Comparison of ENCODE assay signal across 8 cellular contexts in genomic region chr20:10536531-10536930, GRCh38.
DNase-seq lines count a peak whose midpoint lies in the region; ATAC-seq and TF ChIP-seq lines count a peak whose summit lies in the region.

No MANE protein-coding gene starts in this region.

- no peak overlapping the region for H2BK5ac ChIP-seq in IMR-90 (ENCODE audit: low read depth, low read length, poor library complexity, severe bottlenecking)

- dilution Hi-C loops in IMR-90 (cut with HindIII; ENCODE audit: low sequenced_read_pairs, unreplicated experiment) = no loop called here

- peak overlapping the region in 1 of 2 experiments; percentile 31; a peak in 1 of 4 replicates for H4K8ac ChIP-seq in IMR-90 (ENCODE audit: low read depth in 2 of 2, low read length in 2 of 2)

- intact Hi-C loops in IMR-90 (cut with micrococcal nuclease) = loop anchor here (1.0 to 2.0 kb wide), 3 partner anchors 68 to 558 kb away; partner anchors contain the start of genes MKKS and SLX4IP

- no peaks in the 10 kb centered on the region for H3K27me3 ChIP-seq in IMR-90 (ENCODE audit: control insufficient read depth, insufficient read depth, low read length)
- no peaks in the 10 kb centered on the region for H3K27me3 ChIP-seq in liver (ENCODE audit: control insufficient read depth in 4 of 4, insufficient read depth in 4 of 4, low read length in 3 of 4)

- H3K9me1 ChIP-seq in IMR-90 (ENCODE audit: insufficient read depth, low read length) = peaks cover 11% of the 10 kb centered on the region

- TF ChIP-seq RAD21 in IMR-90 (IDR thresholded peaks at IDR 0.05; ENCODE audit: low read length) (peak; percentile 62), liver (IDR thresholded peaks at IDR 0.05) (peak; percentile 82 to 90)

- H3K18ac ChIP-seq in IMR-90 (ENCODE audit: low read depth, low read length) = no peak overlapping the region

- H2AFZ ChIP-seq in IMR-90 (replicated peaks; ENCODE audit: low read length, poor library complexity) = no peak overlapping the region

- no peaks in the 10 kb centered on the region for H4K20me1 ChIP-seq in IMR-90 (ENCODE audit: insufficient read depth, low read length)

- no peak overlapping the region for H4K5ac ChIP-seq in IMR-90 (ENCODE audit: low read depth, low read length)

- POLR2A ChIA-PET in IMR-90 (lab: Charles Lee; ENCODE audit: unreplicated experiment) = no interaction called here

- peak; percentile 60 for TF ChIP-seq CTCF in IMR-90 (conservative IDR thresholded peaks at IDR 0.05; ENCODE audit: low read depth, low read length)
- peak; percentile 55 for TF ChIP-seq CTCF in liver (IDR thresholded peaks at IDR 0.05; ENCODE audit: low read depth, low read length, missing input control)

- H3K4me3 ChIP-seq in IMR-90 (ENCODE audit: insufficient read depth, low read depth, low read length) (no peak overlapping the region), liver (ENCODE audit: low read depth in 1 of 3, low read length in 3 of 3) (no peak overlapping the region)

- H3K27ac ChIP-seq in IMR-90 (ENCODE audit: insufficient read depth, low read length) (peak overlapping the region; percentile 4; the same call in 1 of the 2 replicates), liver (ENCODE audit: low read depth in 1 of 2, low read length in 2 of 2) (no peak overlapping the region), substantia nigra (ENCODE audit: low read depth, low read length, poor library complexity, severe bottlenecking) (no peak overlapping the region)

- H2BK15ac ChIP-seq in IMR-90 (ENCODE audit: low read depth, low read length) = no peak overlapping the region

- ATAC-seq in IMR-90 (ENCODE audit: low read depth) (peak; percentile 31), GM18519 (IDR thresholded peaks at IDR 0.05; ENCODE audit: low FRiP score, unreplicated experiment) (no peak), HG03108 (IDR thresholded peaks at IDR 0.05; ENCODE audit: unreplicated experiment) (no peak)

- H3K9me3 ChIP-seq in IMR-90 (ENCODE audit: control insufficient read depth, insufficient read depth, low read length) = no peaks in the 10 kb centered on the region
- H3K9me3 ChIP-seq in liver (ENCODE audit: control insufficient read depth in 4 of 4, low read length in 3 of 4) = no peaks in the 10 kb centered on the region

- peak overlapping the region; percentile 75 for H3K4me2 ChIP-seq in IMR-90 (ENCODE audit: low read depth, low read length)

- TF ChIP-seq POLR2A in IMR-90 (IDR thresholded peaks at IDR 0.05; ENCODE audit: low read depth, low read length) = no peak

- H3K4me1 ChIP-seq in IMR-90 (ENCODE audit: control insufficient read depth, insufficient read depth, low read length) (peaks cover 17% of the 10 kb centered on the region), liver (ENCODE audit: control insufficient read depth in 4 of 4, insufficient read depth in 4 of 4, low read length in 3 of 4) (peaks cover 0 to 9% (median 3%) of the 10 kb centered on the region in 4 donors)

- DNase-seq in DMS79 (lab: John Stamatoyannopoulos, UW) = peak; percentile 11
- DNase-seq in IMR-90 = peak; percentile 68
- DNase-seq in activated CD4-positive, alpha-beta T cell treated with anti-CD3 and anti-CD28 coated beads, Interleukin-2, amount 50 U/mL, for 4 hours = peak; percentile 5 to 6
- DNase-seq in HPDE6-E6E7 (ENCODE audit: extremely low spot score) = no peak
- DNase-seq in substantia nigra (lab: John Stamatoyannopoulos, UW) = no peak

- no peak overlapping the region for H3K4ac ChIP-seq in IMR-90 (ENCODE audit: low read depth, low read length)

- in situ Hi-C loops in IMR-90 (cut with MboI; ENCODE audit: low sequenced_read_pairs) = loop anchor here (25.0 kb wide), 1 partner anchor 549 kb away; no protein-coding TSS in a partner anchor

- H4K91ac ChIP-seq in IMR-90 (ENCODE audit: insufficient read depth, low read depth, low read length) = no peak overlapping the region

- CTCF ChIA-PET in IMR-90 (lab: Yijun Ruan, JAX) = interaction anchor here (0.6 to 1.3 kb wide), 3 partner anchors 10 to 824 kb away, joined by 3 read pairs; no protein-coding TSS in a partner anchor

- H3K23ac ChIP-seq in IMR-90 (ENCODE audit: low read depth, low read length) = no peak overlapping the region

- WGBS in IMR-90 (ENCODE audit: extremely low coverage in 2 of 2, insufficient read length in 1 of 2), 2 experiments = no CpG with 5 or more reads among the region's 4 CpGs
- 13% methylated on average over 4 of the region's 4 CpGs for WGBS in liver

- H2BK120ac ChIP-seq in IMR-90 (ENCODE audit: low read depth, low read length) = peak overlapping the region; percentile 4; the same call in 1 of the 2 replicates

- 0 out of 2 replicates have a peak overlapping the region, but pooled peaks have one; percentile 27 for H2BK20ac ChIP-seq in IMR-90 (ENCODE audit: low read depth, low read length)

- H3K14ac ChIP-seq in IMR-90 (replicated peaks; ENCODE audit: low read depth, low read length) = no peak overlapping the region

- H3K9ac ChIP-seq in IMR-90 (ENCODE audit: low read depth, low read length) (no peak overlapping the region), liver (ENCODE audit: low read depth in 1 of 2, low read length in 2 of 2) (no peak overlapping the region)

- BruUV-seq in IMR-90 (replicated peaks; lab: Mats Ljungman, UMichigan) = no TSS peak

- H3K56ac ChIP-seq in IMR-90 (ENCODE audit: extremely low read depth, insufficient read depth, low read length) = no peak overlapping the region

- H3K36me3 ChIP-seq in IMR-90 (ENCODE audit: control insufficient read depth, insufficient read depth, low read length) (no peaks in the 10 kb centered on the region), liver (ENCODE audit: control insufficient read depth in 4 of 4, insufficient read depth in 3 of 4, low read depth in 1 of 4, low read length in 3 of 4) (no peaks in the 10 kb centered on the region)

- no peak overlapping the region for H2AK9ac ChIP-seq in IMR-90 (replicated peaks; ENCODE audit: low read depth, low read length, poor library complexity)

- H3K79me1 ChIP-seq in IMR-90 (ENCODE audit: low read depth in 1 of 2, low read length in 2 of 2) = peaks cover 0 to 11% of the 10 kb centered on the region in 2 experiments; a peak in 2 of 4 replicates

- peak overlapping the region; percentile 44; the same call in 1 of the 2 replicates for H2AK5ac ChIP-seq in IMR-90 (ENCODE audit: low read depth, low read length)

TF ChIP-seq in IMR-90, 13 proteins besides CTCF, POLR2A, EP300 and RAD21:
- TF ChIP-seq SMC3 (IDR thresholded peaks at IDR 0.05; ENCODE audit: low read depth, low read length) (peak; percentile 43), USF2 (IDR thresholded peaks at IDR 0.05; ENCODE audit: low read depth, low read length) (no peak)

TF ChIP-seq in liver, 16 proteins besides CTCF, POLR2A, EP300 and RAD21 (continues in another document):
- TF ChIP-seq MAX (IDR thresholded peaks at IDR 0.05) (no peak), EGR1 (IDR thresholded peaks at IDR 0.05; ENCODE audit: low read depth in 2 of 2) (no peak), TAF1 (conservative IDR thresholded peaks at IDR 0.05) (no peak), ATF3 (IDR thresholded peaks at IDR 0.05) (no peak), NR2F2 (IDR thresholded peaks at IDR 0.05) (no peak), REST (IDR thresholded peaks at IDR 0.05) (no peak), SP1 (IDR thresholded peaks at IDR 0.05) (no peak), HNF4G (IDR thresholded peaks at IDR 0.05) (no peak), FOXA1 (IDR thresholded peaks at IDR 0.05) (no peak), ZBTB33 (IDR thresholded peaks at IDR 0.05) (no peak), JUND (IDR thresholded peaks at IDR 0.05) (no peak)

Comparison
In these comparisons a context has a peak if more than half of its experiments do, and no peak if none do; other contexts are left out.
1. DNase-seq: peak in DMS79 (single experiment), IMR-90 (single experiment) and activated CD4-positive, alpha-beta T cell treated with anti-CD3 and anti-CD28 coated beads, Interleukin-2, amount 50 U/mL, for 4 hours (2 of 2); none in HPDE6-E6E7 (single experiment) and substantia nigra (0 of 49).